14 cellular contexts compared by ENCODE assay signal in the genomic region with DNA sequence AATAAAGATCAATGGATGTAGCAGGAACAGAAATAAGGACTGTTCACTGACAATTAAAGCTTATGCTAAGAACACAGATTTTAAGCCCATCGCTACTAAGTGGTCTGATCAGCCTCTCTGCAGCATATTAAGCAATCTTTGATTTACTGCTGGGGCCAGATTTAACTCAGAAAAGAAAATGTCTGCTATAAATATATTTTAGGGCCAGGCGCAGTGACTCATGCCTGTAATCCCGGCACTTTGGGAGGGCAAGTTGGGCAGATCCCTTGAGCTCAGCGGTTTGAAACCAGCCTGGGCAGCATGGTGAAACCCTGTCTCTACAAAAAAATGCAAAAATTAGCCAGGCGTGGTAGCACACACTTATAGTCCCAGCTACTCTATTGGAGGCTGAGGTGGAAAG. TPM values are rescaled to one million over a fixed set of nuclear protein-coding genes. Genes with fewer than 3 reads are reported as not detected.
DNase-seq lines count a peak whose midpoint lies in the region; ATAC-seq and TF ChIP-seq lines count a peak whose summit lies in the region.
"Had no signal": no experiment of that assay in that cellular context is flagged by ENCODE, and none has a peak within 500 bp of the region (broad histone marks: within the 10 kb centered on the region; RNA-seq: fewer than 3 reads in every experiment).

No MANE protein-coding gene starts in this region.

- H3K27me3 ChIP-seq in MG63 (no peaks in the 10 kb centered on the region), brain microvascular endothelial cell (replicated peaks) (no peaks in the 10 kb centered on the region)

- DNase-seq in AG10803 (ENCODE audit: low read depth) (peak; percentile 75), MG63 (peak; percentile 81), brain microvascular endothelial cell (peak; percentile 55), mesothelial cell of epicardium (ENCODE audit: low spot score in 2 of 2, unreplicated experiment in 2 of 2) (no peak), superior temporal gyrus (ENCODE audit: extremely low spot score) (no peak)
- DNase-seq in activated CD4-positive, alpha-beta T cell treated with anti-CD3 and anti-CD28 coated beads for 1 hour, result no peak
- DNase-seq: activated CD8-positive, alpha-beta T cell treated with anti-CD3 and anti-CD28 coated beads for 36 hours; activated naive CD4-positive, alpha-beta T cell treated with anti-CD3 and anti-CD28 coated beads for 36 hours; erythroblast; H7; immature natural killer cell; NK-92 treated with Interleukin-12 subunit alpha and Interleukin-12 subunit beta, amount 100 ng/mL, for 24 hours had no signal

- peak overlapping the region; percentile 57 for H3K27ac ChIP-seq in brain microvascular endothelial cell

- H3K4me3 ChIP-seq in AG10803 (ENCODE audit: low read length) (no peak overlapping the region), MG63 (no peak overlapping the region), brain microvascular endothelial cell (ENCODE audit: low read depth, low read length) (no peak overlapping the region)

- H3K9me3 ChIP-seq in MG63, result no peaks in the 10 kb centered on the region

- H3K9me3 Mint-ChIP-seq in mesothelial cell of epicardium, result no peaks in the 10 kb centered on the region
- H3K9me3 Mint-ChIP-seq: activated CD8-positive, alpha-beta T cell treated with anti-CD3 and anti-CD28 coated beads for 36 hours; activated naive CD4-positive, alpha-beta T cell treated with anti-CD3 and anti-CD28 coated beads for 36 hours; immature natural killer cell had no signal

- H3K36me3 ChIP-seq in MG63 (peaks cover 64% of the 10 kb centered on the region), brain microvascular endothelial cell (replicated peaks) (peaks cover 5% of the 10 kb centered on the region)

- in situ Hi-C loops in brain microvascular endothelial cell (cut with HindIII; ENCODE audit: low pct_ligation_motif_present, low sequenced_read_pairs), result no loop called here

- H3K36me3 Mint-ChIP-seq in mesothelial cell of epicardium, result peaks cover 18% of the 10 kb centered on the region

- no peaks in the 10 kb centered on the region for H3K27me3 Mint-ChIP-seq in mesothelial cell of epicardium (ENCODE audit: low read depth)
- H3K27me3 Mint-ChIP-seq: activated CD8-positive, alpha-beta T cell treated with anti-CD3 and anti-CD28 coated beads for 36 hours had no signal

- peak overlapping the region; percentile 43 for H3K27ac Mint-ChIP-seq in mesothelial cell of epicardium
- H3K27ac Mint-ChIP-seq: activated CD8-positive, alpha-beta T cell treated with anti-CD3 and anti-CD28 coated beads for 36 hours had no signal

- peaks cover 4% of the 10 kb centered on the region for H3K4me1 Mint-ChIP-seq in mesothelial cell of epicardium

- H3K4me3 Mint-ChIP-seq in mesothelial cell of epicardium, result no peak overlapping the region
- H3K4me3 Mint-ChIP-seq: activated CD8-positive, alpha-beta T cell treated with anti-CD3 and anti-CD28 coated beads for 36 hours; activated naive CD4-positive, alpha-beta T cell treated with anti-CD3 and anti-CD28 coated beads for 36 hours; immature natural killer cell had no signal

- ATAC-seq in HG03439 (IDR thresholded peaks at IDR 0.05; ENCODE audit: unreplicated experiment) (no peak), GM21515 (IDR thresholded peaks at IDR 0.05; ENCODE audit: unreplicated experiment) (no peak)
- ATAC-seq: activated CD8-positive, alpha-beta T cell treated with anti-CD3 and anti-CD28 coated beads for 36 hours had no signal

- no peak for TF ChIP-seq CTCF in AG10803 (conservative IDR thresholded peaks at IDR 0.05; ENCODE audit: low read length)
- TF ChIP-seq CTCF in brain microvascular endothelial cell (IDR thresholded peaks at IDR 0.05; ENCODE audit: low read depth, low read length, missing control alignments), result no peak
- no peak for TF ChIP-seq CTCF in mesothelial cell of epicardium (IDR thresholded peaks at IDR 0.05; ENCODE audit: unreplicated experiment)

RNA-seq across cellular contexts. Expression of gene METTL21C, which starts 43.0 kb away (rescaled TPM):
- total RNA-seq in MG63 (2014; rRNA removed; shearing (Covaris generic); ENCODE audit: low replicate concordance), result not detected in 2 replicates
- total RNA-seq in mesothelial cell of epicardium, result not detected in 3 replicates
- total RNA-seq: activated CD8-positive, alpha-beta T cell treated with anti-CD3 and anti-CD28 coated beads for 36 hours; activated naive CD4-positive, alpha-beta T cell treated with anti-CD3 and anti-CD28 coated beads for 36 hours; H7 had no signal

RNA-seq across cellular contexts. Expression of gene TPP2, which starts 55.1 kb away (rescaled TPM):
- 33.9 and 43.6 TPM in 2 replicates for total RNA-seq in MG63 (2014; rRNA removed; shearing (Covaris generic); ENCODE audit: low replicate concordance)
- 44.6 to 54.2 TPM (median 45.4 TPM) in 3 replicates for total RNA-seq in mesothelial cell of epicardium

Comparison
In these comparisons a context has a peak if more than half of its experiments do, and no peak if none do; other contexts are left out.
1. DNase-seq: peak in AG10803 (single experiment), MG63 (single experiment) and brain microvascular endothelial cell (single experiment); none in mesothelial cell of epicardium (0 of 2), activated CD4-positive, alpha-beta T cell treated with anti-CD3 and anti-CD28 coated beads for 1 hour (single experiment) and superior temporal gyrus (single experiment).